Comparison of ENCODE assay signal across 9 cellular contexts in the genomic region with DNA sequence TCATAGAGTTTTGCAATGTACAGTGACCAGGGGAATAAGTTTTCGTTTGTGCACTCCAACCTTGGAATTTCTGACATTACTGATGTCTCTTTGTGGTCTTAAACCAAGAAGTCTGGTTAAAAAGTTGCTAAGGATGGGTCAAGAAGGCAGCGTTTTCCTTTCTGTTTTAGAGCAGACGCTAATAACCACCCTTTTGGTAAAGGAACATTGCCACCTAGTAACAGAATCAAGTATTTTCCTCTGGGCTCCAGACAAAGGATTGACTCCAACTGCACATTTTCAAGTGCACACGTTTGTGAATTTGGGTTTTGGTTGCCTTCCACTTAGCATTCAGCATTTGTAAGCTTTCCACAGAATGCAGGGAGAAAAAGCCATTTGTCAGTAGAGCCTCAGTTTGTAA. TPM values are rescaled to one million over a fixed set of nuclear protein-coding genes. Genes with fewer than 3 reads are reported as not detected.
DNase-seq lines count a peak whose midpoint lies in the region; FAIRE-seq and TF ChIP-seq lines count a peak whose summit lies in the region.
"Had no signal": no experiment of that assay in that cellular context is flagged by ENCODE, and none has a peak within 500 bp of the region (broad histone marks: within the 10 kb centered on the region; RNA-seq: fewer than 3 reads in every experiment).

No MANE protein-coding gene starts in this region.

- peaks cover 12% of the 10 kb centered on the region for H3K27me3 Mint-ChIP-seq in osteocyte (ENCODE audit: unreplicated experiment)
- H3K27me3 Mint-ChIP-seq: CD8-positive, alpha-beta memory T cell had no signal

- FAIRE-seq in GM12891 (lab: Jason Lieb, UNC): no peak

- intact Hi-C loops in dorsolateral prefrontal cortex (cut with DNase I): loop anchor here (2.0 to 10.0 kb wide), 6 partner anchors 81 to 781 kb away; a partner anchor contains a TSS

- DNase-seq in NCI-H2196 (lab: John Stamatoyannopoulos, UW; ENCODE audit: unreplicated experiment) (peak; percentile 22), NCI-H2196 treated with DMSO at 0.1 percent for 48 hours (lab: John Stamatoyannopoulos, UW; ENCODE audit: unreplicated experiment) (no peak), MV-4-11 (lab: John Stamatoyannopoulos, UW) (peak; percentile 64), dorsolateral prefrontal cortex (no peak), osteocyte (ENCODE audit: extremely low spot score, unreplicated experiment) (no peak), GM12891 (ENCODE audit: insufficient read length, low spot score) (no peak), NCI-H187 treated with DMSO at 0.1 percent for 48 hours (lab: John Stamatoyannopoulos, UW) (no peak)
- DNase-seq in stimulated activated CD8-positive, alpha-beta memory T cell treated with anti-CD3 and anti-CD28 coated beads, Interleukin-4, amount 100 ng/mL, for 48 hours: no peak

- H3K27me3 ChIP-seq in dorsolateral prefrontal cortex: no peaks in the 10 kb centered on the region

- no peaks in the 10 kb centered on the region for H3K9me3 Mint-ChIP-seq in osteocyte (ENCODE audit: unreplicated experiment)
- H3K9me3 Mint-ChIP-seq: CD8-positive, alpha-beta memory T cell had no signal

- peak overlapping the region in 56 of 59 donors; percentile 6 to 86 (median 70) for H3K27ac ChIP-seq in dorsolateral prefrontal cortex

- no peaks in the 10 kb centered on the region for H3K36me3 Mint-ChIP-seq in osteocyte (ENCODE audit: unreplicated experiment)
- H3K36me3 Mint-ChIP-seq: CD8-positive, alpha-beta memory T cell had no signal

- H3K4me1 Mint-ChIP-seq in osteocyte (ENCODE audit: unreplicated experiment): no peaks in the 10 kb centered on the region

- TF ChIP-seq CTCF in dorsolateral prefrontal cortex (IDR thresholded peaks at IDR 0.05 in 54 of 56, conservative IDR thresholded peaks at IDR 0.05 in 2 of 56; ENCODE audit: low read depth in 1 of 56, partially characterized antibody in 56 of 56) (peak in 53 of 56 donors; percentile 29 to 78 (median 58)), osteocyte (IDR thresholded peaks at IDR 0.05) (peak; percentile 47)

- no peak overlapping the region for H3K27ac Mint-ChIP-seq in osteocyte (ENCODE audit: unreplicated experiment)

- no peak overlapping the region for H3K4me3 Mint-ChIP-seq in osteocyte (ENCODE audit: unreplicated experiment)

- H3K4me3 ChIP-seq in dorsolateral prefrontal cortex: peak overlapping the region in 8 of 59 donors; percentile 12 to 41 (median 17)

- TF ChIP-seq POLR2A in GM12891 (IDR thresholded peaks at IDR 0.05; ENCODE audit: low read depth, low read length): no peak

TF ChIP-seq in GM12891, 5 proteins besides CTCF, POLR2A, EP300 and RAD21:
- no peak for TF ChIP-seq POLR2AphosphoS5 (IDR thresholded peaks at IDR 0.05; ENCODE audit: low read depth, low read length)
- no peak for TF ChIP-seq PAX5 (IDR thresholded peaks at IDR 0.05; ENCODE audit: insufficient read depth, low read length, severe bottlenecking)
- no peak for TF ChIP-seq SPI1 (IDR thresholded peaks at IDR 0.05; ENCODE audit: low read depth, low read length)
- no peak for TF ChIP-seq POU2F2 (IDR thresholded peaks at IDR 0.05; ENCODE audit: low read depth, low read length)
- no peak for TF ChIP-seq TAF1 (IDR thresholded peaks at IDR 0.05; ENCODE audit: low read depth, low read length)

RNA-seq across cellular contexts. Expression of a gene that starts 22.2 kb away (rescaled TPM):
- total RNA-seq in dorsolateral prefrontal cortex (10 to 100 TPM; 18.6 to 35.0 (median 25.0) TPM), osteocyte (13.9 and 15.8 TPM in 2 replicates)
- polyA plus RNA-seq in GM12891 (2012; ENCODE audit: low read depth, missing spikeins): 8.5 TPM

Comparison
In these comparisons a context has a peak if more than half of its experiments do, and no peak if none do; other contexts are left out.
1. DNase-seq: peak in NCI-H2196 (single experiment) and MV-4-11 (single experiment); none in NCI-H2196 treated with DMSO at 0.1 percent for 48 hours (single experiment), dorsolateral prefrontal cortex (0 of 10), osteocyte (single experiment), GM12891 (single experiment), NCI-H187 treated with DMSO at 0.1 percent for 48 hours (single experiment) and stimulated activated CD8-positive, alpha-beta memory T cell treated with anti-CD3 and anti-CD28 coated beads, Interleukin-4, amount 100 ng/mL, for 48 hours (single experiment).